1 cellular context compared by ENCODE assay signal in genomic region chr19:55377356-55378131, GRCh38.
TF ChIP-seq lines count a peak whose summit lies in the region.

No MANE protein-coding gene starts in this region.

TF ChIP-seq in WTC11, 78 proteins besides CTCF, POLR2A, EP300 and RAD21 (continued from another document):
- TF ChIP-seq ATF3 (CRISPR knock-in tag; conservative IDR thresholded peaks at IDR 0.05) (no peak), FOXP4 (CRISPR knock-in tag; IDR thresholded peaks at IDR 0.05) (0 out of 2 replicates have a peak, but pooled peaks have one; percentile 46)
TF ChIP-seq in WTC11: peak in this region for 6.
